14 cellular contexts compared by ENCODE assay signal in genomic region chr2:215003001-215003400, GRCh38.
DNase-seq lines count a peak whose midpoint lies in the region; ATAC-seq, FAIRE-seq and TF ChIP-seq lines count a peak whose summit lies in the region.
"Had no signal": no experiment of that assay in that cellular context is flagged by ENCODE, and none has a peak within 500 bp of the region (broad histone marks: within the 10 kb centered on the region; RNA-seq: fewer than 3 reads in every experiment).

No MANE protein-coding gene starts in this region.

- H3K9me2 ChIP-seq in GM23248 (ENCODE audit: insufficient read depth) = no peaks in the 10 kb centered on the region

- H3K4me1 ChIP-seq in A549 (no peaks in the 10 kb centered on the region), GM23248 (ENCODE audit: insufficient read depth) (peaks cover 5% of the 10 kb centered on the region; the same call in 1 of the 2 replicates), kidney (ENCODE audit: control insufficient read depth in 1 of 2, insufficient read depth in 1 of 2, low read depth in 1 of 2, low read length in 2 of 2) (no peaks in the 10 kb centered on the region)
- H3K4me1 ChIP-seq: spleen, upper lobe of left lung had no signal

- no peak for TF ChIP-seq POLR2A in A549 (IDR thresholded peaks at IDR 0.05; ENCODE audit: low read length)

- H3K27ac ChIP-seq in A549 = no peak overlapping the region
- H3K27ac ChIP-seq in GM23248 = no peak overlapping the region
- H3K27ac ChIP-seq in kidney (ENCODE audit: low read depth in 2 of 2, low read length in 2 of 2) = no peak overlapping the region
- H3K27ac ChIP-seq: spleen, upper lobe of left lung had no signal

- no peaks in the 10 kb centered on the region for H3K36me3 ChIP-seq in GM23248 (ENCODE audit: low read depth)
- H3K36me3 ChIP-seq in kidney (ENCODE audit: control insufficient read depth in 1 of 2, insufficient read depth in 2 of 2, low read length in 2 of 2) = no peaks in the 10 kb centered on the region
- H3K36me3 ChIP-seq: spleen, upper lobe of left lung had no signal

- H3K9me3 ChIP-seq in A549 (no peaks in the 10 kb centered on the region), GM23248 (ENCODE audit: low read depth) (no peaks in the 10 kb centered on the region), kidney (ENCODE audit: control insufficient read depth in 1 of 2, low read length in 2 of 2) (no peaks in the 10 kb centered on the region)
- H3K9me3 ChIP-seq: spleen, upper lobe of left lung had no signal

- ATAC-seq in A549 (no peak), left colon (no peak), GM19324 (IDR thresholded peaks at IDR 0.05; ENCODE audit: low FRiP score, unreplicated experiment) (no peak), omental fat pad (ENCODE audit: low FRiP score) (no peak)
- ATAC-seq: T-cell had no signal

- intact Hi-C loops in left colon (cut with DNase I, micrococcal nuclease) (no loop called here), kidney (cut with DNase I) (no loop called here)

- H2AFZ ChIP-seq in GM23248 = peak overlapping the region; percentile 34; the same call in 1 of the 2 replicates

- no peaks in the 10 kb centered on the region for H3K79me2 ChIP-seq in GM23248 (ENCODE audit: insufficient read depth)

- FAIRE-seq in A549 (lab: Jason Lieb, UNC) (no peak), kidney (lab: Jason Lieb, UNC) (no peak)

- no peaks in the 10 kb centered on the region for H3F3A ChIP-seq in GM23248 (ENCODE audit: insufficient read depth)

- H3K27me3 ChIP-seq in GM23248 (replicated peaks; ENCODE audit: insufficient read depth) = no peaks in the 10 kb centered on the region
- H3K27me3 ChIP-seq: spleen had no signal

- DNase-seq in A549 (ENCODE audit: low read depth in 1 of 2, low spot score in 1 of 2) (no peak), GM23248 (peak; percentile 51), amniotic epithelial cell (ENCODE audit: low read depth) (peak; percentile 10), iPS-NIHi11 (ENCODE audit: low spot score) (peak; percentile 13), left colon (no peak), kidney (no peak), omental fat pad (ENCODE audit: low spot score) (no peak)
- DNase-seq: activated CD4-positive, alpha-beta T cell treated with anti-CD3 and anti-CD28 coated beads, Interleukin-2, amount 10 ng/mL, durations not matched to agents 7 days and 5 days; islet precursor cell; NK-92 treated with Interleukin-12 subunit alpha and Interleukin-12 subunit beta, amount 100 ng/mL, for 24 hours; spleen; T-cell; upper lobe of left lung had no signal

- no peak for TF ChIP-seq EP300 in A549 (IDR thresholded peaks at IDR 0.05)

- in situ Hi-C loops in GM23248 (cut with MboI) = no loop called here

- POLR2A ChIA-PET in A549 (lab: Yijun Ruan, JAX) = no interaction called here

- WGBS in A549 (ENCODE audit: missing lambda C conversion rate) = 18% methylated on average over 4 of the region's 4 CpGs
- WGBS in GM23248 (ENCODE audit: low coverage in 1 of 2, low lambda C conversion rate in 2 of 2, missing lambda C conversion rate in 2 of 2), 2 experiments = 9 to 11% methylated on average over 4 of the region's 4 CpGs

- 0 out of 2 replicates have a peak overlapping the region, but pooled peaks have one; percentile 7 for H3K9ac ChIP-seq in GM23248
- H3K9ac ChIP-seq in kidney (ENCODE audit: low read length in 2 of 2) = no peak overlapping the region

- no peaks in the 10 kb centered on the region for H4K20me1 ChIP-seq in GM23248 (ENCODE audit: insufficient read depth)

- CTCF ChIA-PET in A549 (lab: Yijun Ruan, JAX) = interaction anchor here (0.7 kb wide), 1 partner anchor 32 kb away, joined by 3 read pairs; no protein-coding TSS in a partner anchor

- H3K4me3 ChIP-seq in A549 (no peak overlapping the region), GM23248 (no peak overlapping the region), kidney (ENCODE audit: low read length in 2 of 2) (no peak overlapping the region)
- H3K4me3 ChIP-seq: spleen, upper lobe of left lung had no signal

- peak overlapping the region; percentile 22; the same call in 1 of the 3 replicates for H3K4me2 ChIP-seq in A549
- H3K4me2 ChIP-seq in GM23248 (ENCODE audit: unreplicated experiment) = no peak overlapping the region

- TF ChIP-seq RAD21 in A549 (conservative IDR thresholded peaks at IDR 0.05 in 1 of 2, IDR thresholded peaks at IDR 0.05 in 1 of 2) = no peak

- TF ChIP-seq CTCF in A549 (IDR thresholded peaks at IDR 0.05) = no peak
- no peak for TF ChIP-seq CTCF in kidney (IDR thresholded peaks at IDR 0.05; ENCODE audit: borderline replicate concordance, extremely low read depth, insufficient read depth)
- TF ChIP-seq CTCF in omental fat pad (IDR thresholded peaks at IDR 0.05) = no peak

TF ChIP-seq in A549, 52 proteins besides CTCF, POLR2A, EP300 and RAD21:
- TF ChIP-seq ELK1 (IDR thresholded peaks at IDR 0.05; ENCODE audit: low read depth, low read length) (no peak), MAZ (IDR thresholded peaks at IDR 0.05; ENCODE audit: borderline replicate concordance, low read depth, low read length) (no peak), FOXS1 (CRISPR knock-in tag; IDR thresholded peaks at IDR 0.05) (no peak)

Comparison
In these comparisons a context has a peak if more than half of its experiments do, and no peak if none do; other contexts are left out.
1. DNase-seq: peak in GM23248 (single experiment), amniotic epithelial cell (single experiment) and iPS-NIHi11 (single experiment); none in A549 (0 of 2), left colon (0 of 2), kidney (single experiment) and omental fat pad (single experiment).